In genomic region chrX:47815901-47816845, GRCh38 we compare ENCODE assay signal across 14 cellular contexts. TPM values are rescaled to one million over a fixed set of nuclear protein-coding genes. Genes with fewer than 3 reads are reported as not detected.
DNase-seq lines count a peak whose midpoint lies in the region; ATAC-seq and TF ChIP-seq lines count a peak whose summit lies in the region.
"Had no signal": no experiment of that assay in that cellular context is flagged by ENCODE, and none has a peak within 500 bp of the region (broad histone marks: within the 10 kb centered on the region; RNA-seq: fewer than 3 reads in every experiment).

No MANE protein-coding gene starts in this region.

- H3K36me3 Mint-ChIP-seq in nephron progenitor cell (ENCODE audit: low read depth), result no peaks in the 10 kb centered on the region

- no peak for TF ChIP-seq POLR2A in prostate gland (IDR thresholded peaks at IDR 0.05)

- H4K20me1 ChIP-seq in mammary epithelial cell (ENCODE audit: insufficient read depth, low read length), result no peaks in the 10 kb centered on the region

- H3K36me3 ChIP-seq in HUES48 (ENCODE audit: control insufficient read depth, insufficient read depth, low read length) (no peaks in the 10 kb centered on the region), mammary epithelial cell (ENCODE audit: insufficient read depth, low read length) (no peaks in the 10 kb centered on the region), prostate gland (no peaks in the 10 kb centered on the region)

- DNase-seq in CMK (ENCODE audit: low read depth), result peak; percentile 42
- peak; percentile 40 for DNase-seq in mammary epithelial cell
- peak; percentile 26 for DNase-seq in iPS-NIHi11 (ENCODE audit: low spot score)
- DNase-seq in prostate gland (ENCODE audit: low spot score), result no peak
- no peak for DNase-seq in nephron progenitor cell
- DNase-seq: AML-193; effector memory CD4-positive, alpha-beta T cell; hippocampal formation; NCI-H2029; NK-92 treated with Interleukin-12 subunit alpha and Interleukin-12 subunit beta, amount 100 ng/mL, for 24 hours had no signal

- ATAC-seq in GM18511 (IDR thresholded peaks at IDR 0.05; ENCODE audit: unreplicated experiment), result no peak
- ATAC-seq in GM18909 (IDR thresholded peaks at IDR 0.05; ENCODE audit: poor library complexity, unreplicated experiment), result no peak
- ATAC-seq: K562 had no signal

- H3K27ac ChIP-seq in HUES48 (ENCODE audit: low read depth, low read length) (peak overlapping the region; percentile 90), mammary epithelial cell (ENCODE audit: insufficient read depth, low read depth, low read length) (peak overlapping the region; percentile 61), prostate gland (no peak overlapping the region)

- H3K4me1 ChIP-seq in HUES48 (ENCODE audit: control insufficient read depth, insufficient read depth, low read length), result peaks cover 21% of the 10 kb centered on the region
- H3K4me1 ChIP-seq in mammary epithelial cell (ENCODE audit: insufficient read depth, low read length), result peaks cover 18% of the 10 kb centered on the region
- H3K4me1 ChIP-seq in prostate gland (replicated peaks), result no peaks in the 10 kb centered on the region

- dilution Hi-C loops in mammary epithelial cell (cut with HindIII; ENCODE audit: low sequenced_read_pairs), result no loop called here

- no peak overlapping the region for H3K27ac Mint-ChIP-seq in nephron progenitor cell

- H2AFZ ChIP-seq in mammary epithelial cell (ENCODE audit: low read depth, low read length), result peak overlapping the region; percentile 81

- H3K4me1 Mint-ChIP-seq in nephron progenitor cell, result peaks cover 7% of the 10 kb centered on the region

- H3K9me3 ChIP-seq in HUES48 (ENCODE audit: control insufficient read depth, insufficient read depth, low read length), result peaks cover 45% of the 10 kb centered on the region
- peaks cover 4% of the 10 kb centered on the region for H3K9me3 ChIP-seq in mammary epithelial cell (replicated peaks; ENCODE audit: insufficient read depth, low read length)
- H3K9me3 ChIP-seq in prostate gland, result no peaks in the 10 kb centered on the region

- CTCF ChIA-PET in mammary epithelial cell (lab: Charles Lee; ENCODE audit: low non-redundant PET), result no interaction called here

- WGBS in mammary epithelial cell (ENCODE audit: low coverage, missing lambda C conversion rate), result 28% methylated on average over 4 of the region's 4 CpGs
- WGBS in prostate gland, result 39% methylated on average over 4 of the region's 4 CpGs

- H3K4me3 Mint-ChIP-seq in nephron progenitor cell, result no peak overlapping the region

- H3K79me2 ChIP-seq in mammary epithelial cell (ENCODE audit: insufficient read depth, low read length), result no peaks in the 10 kb centered on the region

- H3K4me2 ChIP-seq in mammary epithelial cell (ENCODE audit: insufficient read depth, low read depth, low read length), result peak overlapping the region; percentile 15

- peaks cover 60% of the 10 kb centered on the region for H3K9me3 Mint-ChIP-seq in nephron progenitor cell

- no peaks in the 10 kb centered on the region for H3K27me3 ChIP-seq in HUES48 (ENCODE audit: control insufficient read depth, insufficient read depth, low read length)
- no peaks in the 10 kb centered on the region for H3K27me3 ChIP-seq in mammary epithelial cell (ENCODE audit: insufficient read depth, low read length)
- no peaks in the 10 kb centered on the region for H3K27me3 ChIP-seq in prostate gland (replicated peaks; ENCODE audit: insufficient read depth)

- peaks cover 10% of the 10 kb centered on the region for H3K27me3 Mint-ChIP-seq in nephron progenitor cell (ENCODE audit: low read depth, poor library complexity)

- H3K9ac ChIP-seq in HUES48 (ENCODE audit: low read depth, low read length) (peak overlapping the region; percentile 76), mammary epithelial cell (ENCODE audit: insufficient read depth, low read length) (no peak overlapping the region)

- BruUV-seq in mammary epithelial cell (replicated peaks; lab: Mats Ljungman, UMichigan), result TSS peak; percentile 89

- peak overlapping the region; percentile 51 for H3K4me3 ChIP-seq in HUES48 (ENCODE audit: low read depth, low read length)
- no peak overlapping the region for H3K4me3 ChIP-seq in mammary epithelial cell (replicated peaks in 1 of 3; ENCODE audit: insufficient read depth in 1 of 3, low read depth in 2 of 3, low read length in 3 of 3)
- H3K4me3 ChIP-seq in prostate gland, result no peak overlapping the region
- H3K4me3 ChIP-seq: K562 had no signal

- intact Hi-C loops in mammary epithelial cell (cut with micrococcal nuclease) (no loop called here), prostate gland (cut with DNase I) (no loop called here)

- in situ Hi-C loops in mammary epithelial cell (cut with MboI; ENCODE audit: low sequenced_read_pairs in 2 of 2), result no loop called here

- no peak for TF ChIP-seq CTCF in mammary epithelial cell (conservative IDR thresholded peaks at IDR 0.05 in 1 of 2, IDR thresholded peaks at IDR 0.05 in 1 of 2; ENCODE audit: extremely low read depth in 1 of 2, insufficient read depth in 1 of 2, low read depth in 1 of 2, low read length in 2 of 2)
- TF ChIP-seq CTCF in prostate gland (IDR thresholded peaks at IDR 0.05), result no peak
- TF ChIP-seq CTCF in nephron progenitor cell (IDR thresholded peaks at IDR 0.05), result no peak

RNA-seq across cellular contexts. Expression of gene ZNF81, which starts 20.5 kb away (rescaled TPM):
- total RNA-seq in mammary epithelial cell (1 to 10 TPM; 6.1 to 7.8 TPM), prostate gland (1 to 10 TPM; 4.5 to 6.2 TPM)
- 2.3 TPM for polyA plus RNA-seq in mammary epithelial cell
- polyA minus RNA-seq in mammary epithelial cell, result 4.9 TPM

Comparison
In these comparisons a context has a peak if more than half of its experiments do, and no peak if none do; other contexts are left out.
1. DNase-seq: peak in CMK (single experiment), mammary epithelial cell (single experiment) and iPS-NIHi11 (single experiment); none in prostate gland (single experiment) and nephron progenitor cell (single experiment).
2. H3K27ac ChIP-seq: peak in HUES48 (single experiment) and mammary epithelial cell (single experiment); none in prostate gland (0 of 2).